33 cellular contexts compared by ENCODE assay signal in the genomic region with DNA sequence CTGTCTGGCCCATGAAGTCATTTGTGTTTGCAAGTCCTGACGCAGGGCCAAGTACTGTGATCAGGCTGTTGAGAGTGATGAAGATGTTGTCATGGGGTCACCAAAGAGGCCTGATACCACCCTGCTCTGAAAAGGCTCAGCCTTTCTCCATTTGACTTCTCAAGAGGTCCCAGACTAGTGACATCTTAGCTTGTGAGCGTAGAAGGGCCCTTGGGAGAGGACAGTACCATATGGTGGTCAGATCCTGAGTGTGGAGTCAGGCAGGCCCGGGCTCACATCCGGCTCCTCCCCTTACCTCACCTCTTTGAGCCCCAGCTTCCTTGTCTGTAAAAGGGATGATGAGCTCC.
"Had no signal": no experiment of that assay in that cellular context is flagged by ENCODE, and none has a peak within 500 bp of the region (broad histone marks: within the 10 kb centered on the region; RNA-seq: fewer than 3 reads in every experiment).

No MANE protein-coding gene starts in this region.

- H3K4me1 ChIP-seq: esophagus muscularis mucosa, foreskin keratinocyte had no signal

- H3K27me3 Mint-ChIP-seq: activated B cell treated with CpG ODN at 0.5 μM for 24 hours; activated CD8-positive, alpha-beta T cell treated with anti-CD3 and anti-CD28 coated beads for 36 hours; activated naive CD8-positive, alpha-beta T cell had no signal

- ATAC-seq: activated CD4-positive, CD25-positive, alpha-beta regulatory T cell treated with anti-CD3 and anti-CD28 coated beads, Interleukin-2, amount 50 U/mL, for 24 hours; activated CD8-positive, alpha-beta T cell treated with anti-CD3 and anti-CD28 coated beads for 36 hours; activated T-cell treated with anti-CD3 and anti-CD28 coated beads, Interleukin-2, amount 50 U/mL, for 72 hours; effector memory CD8-positive, alpha-beta T cell; foreskin keratinocyte; gastrocnemius medialis; heart left ventricle; T-helper 17 cell had no signal

- H3K27me3 ChIP-seq: brain microvascular endothelial cell, esophagus muscularis mucosa, gastrocnemius medialis had no signal

- H3K4me3 Mint-ChIP-seq: activated B cell treated with CpG ODN at 0.5 μM for 24 hours; activated CD8-positive, alpha-beta T cell treated with anti-CD3 and anti-CD28 coated beads for 36 hours; activated naive CD4-positive, alpha-beta T cell treated with anti-CD3 and anti-CD28 coated beads, Interleukin-2, amount 10 ng/mL, durations not matched to agents 7 days and 5 days; activated naive CD8-positive, alpha-beta T cell; activated T-cell treated with anti-CD3 and anti-CD28 coated beads, Interleukin-2, amount 50 U/mL, for 24 hours; activated T-cell treated with anti-CD3 and anti-CD28 coated beads, Interleukin-2, amount 50 U/mL, for 72 hours; central memory CD8-positive, alpha-beta T cell; effector memory CD8-positive, alpha-beta T cell; T-helper 17 cell; T-helper 2 cell treated with Interferon-gamma antibody and Interleukin-4, amounts not matched to agents 5 μg/mL and 100 μg/mL, for 36 hours had no signal

- H3K9me3 Mint-ChIP-seq: central memory CD8-positive, alpha-beta T cell; effector memory CD8-positive, alpha-beta T cell; T-helper 2 cell treated with Interferon-gamma antibody and Interleukin-4, amounts not matched to agents 5 μg/mL and 100 μg/mL, for 36 hours had no signal

- H3K9me3 ChIP-seq: gastrocnemius medialis had no signal

- H3K4me1 Mint-ChIP-seq: activated naive CD4-positive, alpha-beta T cell treated with anti-CD3 and anti-CD28 coated beads, Interleukin-2, amount 10 ng/mL, durations not matched to agents 7 days and 5 days; central memory CD8-positive, alpha-beta T cell; T-helper 17 cell had no signal

- H3K27ac Mint-ChIP-seq: activated B cell treated with CpG ODN at 0.5 μM for 24 hours; activated CD8-positive, alpha-beta T cell treated with anti-CD3 and anti-CD28 coated beads for 36 hours; activated naive CD4-positive, alpha-beta T cell treated with anti-CD3 and anti-CD28 coated beads, Interleukin-2, amount 10 ng/mL, durations not matched to agents 7 days and 5 days; activated naive CD8-positive, alpha-beta T cell; activated T-cell treated with anti-CD3 and anti-CD28 coated beads, Interleukin-2, amount 50 U/mL, for 24 hours; activated T-cell treated with anti-CD3 and anti-CD28 coated beads, Interleukin-2, amount 50 U/mL, for 72 hours; effector memory CD8-positive, alpha-beta T cell; T-helper 17 cell; T-helper 2 cell treated with Interferon-gamma antibody and Interleukin-4, amounts not matched to agents 5 μg/mL and 100 μg/mL, for 36 hours had no signal

- H3K36me3 Mint-ChIP-seq: activated naive CD4-positive, alpha-beta T cell treated with anti-CD3 and anti-CD28 coated beads, Interleukin-2, amount 10 ng/mL, durations not matched to agents 7 days and 5 days; activated naive CD8-positive, alpha-beta T cell had no signal

- DNase-seq: activated B cell treated with CpG ODN at 0.5 μM for 24 hours; activated CD4-positive, alpha-beta T cell treated with anti-CD3 and anti-CD28 coated beads for 48 hours; activated CD4-positive, alpha-beta T cell treated with anti-CD3 and anti-CD28 coated beads, Interleukin-2, amount 50 U/mL, for 1 hour; activated CD4-positive, alpha-beta T cell treated with anti-CD3 and anti-CD28 coated beads, Interleukin-2, amount 50 U/mL, for 48 hours; activated CD8-positive, alpha-beta memory T cell treated with anti-CD3 and anti-CD28 coated beads for 24 hours; activated CD8-positive, alpha-beta memory T cell treated with anti-CD3 and anti-CD28 coated beads, Interleukin-2, amount 50 U/mL, for 48 hours; activated CD8-positive, alpha-beta T cell treated with anti-CD3 and anti-CD28 coated beads for 36 hours; activated gamma-delta T cell; activated naive CD4-positive, alpha-beta T cell; activated naive CD4-positive, alpha-beta T cell treated with anti-CD3 and anti-CD28 coated beads, Interleukin-2, amount 10 ng/mL, durations not matched to agents 7 days and 5 days; activated T-cell treated with anti-CD3 and anti-CD28 coated beads for 4 hours; activated T-cell treated with anti-CD3 and anti-CD28 coated beads, Interleukin-2, amount 50 U/mL, for 24 hours; activated T-cell treated with anti-CD3 and anti-CD28 coated beads, Interleukin-2, amount 50 U/mL, for 72 hours; amniotic stem cell; anterior cingulate cortex; brain microvascular endothelial cell; dermis blood vessel endothelial cell; effector CD4-positive, alpha-beta T cell; effector memory CD8-positive, alpha-beta T cell; erythroblast; foreskin keratinocyte; gastrocnemius medialis; glutamatergic neuron; heart left ventricle; T-helper 17 cell; T1000; WERI-Rb-1 had no signal

- H3K36me3 ChIP-seq: brain microvascular endothelial cell, esophagus muscularis mucosa, gastrocnemius medialis, heart left ventricle, WERI-Rb-1 had no signal

- H3K27ac ChIP-seq: brain microvascular endothelial cell, coronary artery, esophagus muscularis mucosa, foreskin keratinocyte, gastrocnemius medialis, heart left ventricle, WERI-Rb-1 had no signal

- H3K4me3 ChIP-seq: coronary artery, esophagus muscularis mucosa, gastrocnemius medialis, heart left ventricle had no signal
